In genomic region chr4:78459327-78459726, GRCh38 we compare ENCODE assay signal across 1 cellular context.
A peak's percentile ranks its signal among the peaks of the same experiment; 100 is the strongest.
TF ChIP-seq lines count a peak whose summit lies in the region.

No MANE protein-coding gene starts in this region.

TF ChIP-seq in GM12878, 131 proteins besides CTCF, POLR2A, EP300 and RAD21 (continued from another document):
- TF ChIP-seq ATF2 (IDR thresholded peaks at IDR 0.05; ENCODE audit: low read length) (no peak), IKZF1 (conservative IDR thresholded peaks at IDR 0.05) (peak; percentile 53), MEF2B (IDR thresholded peaks at IDR 0.05; ENCODE audit: partially characterized antibody, poor library complexity, severe bottlenecking) (peak; percentile 42), SMAD1 (IDR thresholded peaks at IDR 0.05; ENCODE audit: low read depth, partially characterized antibody) (peak; percentile 43), CEBPB (IDR thresholded peaks at IDR 0.05; ENCODE audit: borderline replicate concordance in 1 of 2, low read depth in 2 of 2, low read length in 2 of 2) (no peak), IKZF2 (IDR thresholded peaks at IDR 0.05) (peak; percentile 65 to 70; a peak in 2 of 4 replicates), NR2F1 (conservative IDR thresholded peaks at IDR 0.05) (no peak), SMAD5 (IDR thresholded peaks at IDR 0.05; ENCODE audit: low read depth) (no peak)
